Comparison of ENCODE assay signal across 9 cellular contexts in genomic region chr1:25549273-25550154, GRCh38. TPM values are rescaled to one million over a fixed set of nuclear protein-coding genes. Genes with fewer than 3 reads are reported as not detected.
A peak's percentile ranks its signal among the peaks of the same experiment; 100 is the strongest.
DNase-seq lines count a peak whose midpoint lies in the region; ATAC-seq and TF ChIP-seq lines count a peak whose summit lies in the region.
"Had no signal": no experiment of that assay in that cellular context is flagged by ENCODE, and none has a peak within 500 bp of the region (broad histone marks: within the 10 kb centered on the region; RNA-seq: fewer than 3 reads in every experiment).

No MANE protein-coding gene starts in this region.

- H3K4me1 ChIP-seq in BLaER1 treated with 17β-estradiol and CSF1 and Interleukin-3, amounts not matched to agents 10 nM and 100 nM, result peaks cover 35 to 99% (median 82%) of the 10 kb centered on the region in 10 experiments

- no peak for TF ChIP-seq CTCF in kidney epithelial cell (IDR thresholded peaks at IDR 0.05; ENCODE audit: insufficient read depth, low read length, poor library complexity, severe bottlenecking)

- H3K36me3 Mint-ChIP-seq in activated naive CD4-positive, alpha-beta T cell treated with anti-CD3 and anti-CD28 coated beads, Interleukin-2, amount 50 U/mL, for 24 hours, result peaks cover 4% of the 10 kb centered on the region

- peak overlapping the region; percentile 8 to 77 (median 68); a peak in 20 of 22 replicates for H3K9ac ChIP-seq in BLaER1 treated with 17β-estradiol and CSF1 and Interleukin-3, amounts not matched to agents 10 nM and 100 nM

- peak overlapping the region; percentile 95 for H3K27ac Mint-ChIP-seq in activated naive CD4-positive, alpha-beta T cell treated with anti-CD3 and anti-CD28 coated beads, Interleukin-2, amount 50 U/mL, for 24 hours

- H3K4me3 ChIP-seq in BLaER1 treated with 17β-estradiol and CSF1 and Interleukin-3, amounts not matched to agents 10 nM and 100 nM, result peak overlapping the region in 7 of 10 experiments; percentile 5 to 48 (median 15); a peak in 9 of 20 replicates
- H3K4me3 ChIP-seq in kidney epithelial cell (ENCODE audit: low read depth, low read length), result no peak overlapping the region

- H3K4me3 Mint-ChIP-seq in activated naive CD4-positive, alpha-beta T cell treated with anti-CD3 and anti-CD28 coated beads, Interleukin-2, amount 50 U/mL, for 24 hours, result peak overlapping the region; percentile 78
- H3K4me3 Mint-ChIP-seq: nephron had no signal

- H3K27ac ChIP-seq in BLaER1 treated with 17β-estradiol and CSF1 and Interleukin-3, amounts not matched to agents 10 nM and 100 nM, result peak overlapping the region in 10 of 11 experiments; percentile 3 to 87 (median 77); a peak in 19 of 22 replicates

- peaks cover 95% of the 10 kb centered on the region for H3K4me1 Mint-ChIP-seq in activated naive CD4-positive, alpha-beta T cell treated with anti-CD3 and anti-CD28 coated beads, Interleukin-2, amount 50 U/mL, for 24 hours

- no peaks in the 10 kb centered on the region for H3K9me3 Mint-ChIP-seq in activated naive CD4-positive, alpha-beta T cell treated with anti-CD3 and anti-CD28 coated beads, Interleukin-2, amount 50 U/mL, for 24 hours
- H3K9me3 Mint-ChIP-seq: nephron had no signal

- ATAC-seq in GM19395 (IDR thresholded peaks at IDR 0.05; ENCODE audit: unreplicated experiment) (peak; percentile 94), HG03442 (IDR thresholded peaks at IDR 0.05; ENCODE audit: unreplicated experiment) (peak; percentile 79)

- no peaks in the 10 kb centered on the region for H3K27me3 Mint-ChIP-seq in activated naive CD4-positive, alpha-beta T cell treated with anti-CD3 and anti-CD28 coated beads, Interleukin-2, amount 50 U/mL, for 24 hours

- peaks cover 0 to 6% (median 0%) of the 10 kb centered on the region in 11 experiments; a peak in 6 of 22 replicates for H3K27me3 ChIP-seq in BLaER1 treated with 17β-estradiol and CSF1 and Interleukin-3, amounts not matched to agents 10 nM and 100 nM
- no peaks in the 10 kb centered on the region for H3K27me3 ChIP-seq in kidney epithelial cell (ENCODE audit: control insufficient read depth, insufficient read depth, low read length)

- H4K20me1 ChIP-seq in BLaER1 treated with 17β-estradiol and CSF1 and Interleukin-3, amounts not matched to agents 10 nM and 100 nM, result peaks cover 0 to 44% (median 10%) of the 10 kb centered on the region in 11 experiments; a peak in 13 of 22 replicates

- DNase-seq in SKM-1 treated with dmso at 0.1 percent for 144 hours (lab: John Stamatoyannopoulos, UW; ENCODE audit: unreplicated experiment) (peak; percentile 94), kidney epithelial cell (ENCODE audit: low read depth) (peak; percentile 85), medulla oblongata (ENCODE audit: extremely low spot score) (no peak)
- peak; percentile 68 to 86 for DNase-seq in stimulated activated CD8-positive, alpha-beta memory T cell treated with anti-CD3 and anti-CD28 coated beads, Interleukin-15, amount 100 ng/mL, for 48 hours (ENCODE audit: low read depth in 2 of 2)

- peak overlapping the region; percentile 65 to 98 (median 86) for H3K4me2 ChIP-seq in BLaER1 treated with 17β-estradiol and CSF1 and Interleukin-3, amounts not matched to agents 10 nM and 100 nM

- H3K36me3 ChIP-seq in BLaER1 treated with 17β-estradiol and CSF1 and Interleukin-3, amounts not matched to agents 10 nM and 100 nM, result peaks cover 0 to 4% (median 0%) of the 10 kb centered on the region in 11 experiments; a peak in 2 of 22 replicates
- no peaks in the 10 kb centered on the region for H3K36me3 ChIP-seq in kidney epithelial cell (ENCODE audit: control insufficient read depth, insufficient read depth, low read length)

- no peaks in the 10 kb centered on the region for H3K9me3 ChIP-seq in BLaER1 treated with 17β-estradiol and CSF1 and Interleukin-3, amounts not matched to agents 10 nM and 100 nM (replicated peaks in 1 of 11)

RNA-seq across cellular contexts. Expression of gene LDLRAP1, which starts 6.1 kb away (rescaled TPM):
- total RNA-seq in kidney epithelial cell, result 7.5 and 15.3 TPM in 2 replicates
